In the genomic region with DNA sequence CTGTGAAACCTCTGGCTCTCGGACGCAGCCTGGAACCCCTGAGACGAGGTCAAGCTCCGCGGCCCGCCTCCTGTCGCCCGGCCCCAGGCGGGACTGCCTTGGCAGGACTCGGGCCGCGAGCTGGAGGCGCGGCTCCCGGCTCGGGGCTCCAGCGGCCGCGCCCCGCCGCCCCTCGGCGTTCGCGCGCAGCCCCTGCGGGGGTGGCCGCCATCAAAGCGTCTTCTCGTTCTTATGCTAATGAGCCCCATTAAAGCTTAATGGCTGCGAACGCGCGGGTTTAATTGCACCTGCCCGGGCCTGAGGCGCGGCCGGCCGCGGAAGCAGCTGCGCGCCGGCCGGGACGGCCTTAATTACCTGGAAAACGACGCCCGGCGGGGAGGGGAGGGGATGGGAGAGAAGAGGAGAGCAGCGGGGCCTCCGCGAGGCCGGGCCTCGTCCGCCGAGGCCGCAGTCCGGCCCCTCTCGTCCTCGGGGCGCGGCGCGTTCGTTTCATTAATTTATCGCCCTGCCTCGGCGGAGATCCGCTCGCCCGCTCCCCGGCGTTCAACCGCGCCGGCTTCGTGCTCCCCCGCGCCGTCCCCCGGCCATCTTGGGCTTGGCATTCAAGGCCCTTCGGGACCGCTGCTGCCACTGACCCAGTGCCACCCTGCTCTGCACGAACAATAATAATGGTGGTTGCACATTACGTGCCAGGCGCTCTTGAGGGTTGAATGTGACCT, we compare ENCODE assay signal across 11 cellular contexts. TPM values are rescaled to one million over a fixed set of nuclear protein-coding genes. Genes with fewer than 3 reads are reported as not detected.
DNase-seq lines count a peak whose midpoint lies in the region; ATAC-seq and TF ChIP-seq lines count a peak whose summit lies in the region.
"Had no signal": no experiment of that assay in that cellular context is flagged by ENCODE, and none has a peak within 500 bp of the region (broad histone marks: within the 10 kb centered on the region; RNA-seq: fewer than 3 reads in every experiment).

No MANE protein-coding gene starts in this region.

- no peaks in the 10 kb centered on the region for H3K9me2 ChIP-seq in OCI-LY1 (ENCODE audit: low read depth, low read length)

- ATAC-seq in HG03097 (IDR thresholded peaks at IDR 0.05; ENCODE audit: low FRiP score, unreplicated experiment) (no peak), GM18502 (IDR thresholded peaks at IDR 0.05; ENCODE audit: poor library complexity, unreplicated experiment) (no peak)
- ATAC-seq: left lobe of liver had no signal

- H3K4me2 ChIP-seq in OCI-LY1 (ENCODE audit: low read length), result peak overlapping the region; percentile 24; the same call in 1 of the 2 replicates
- peak overlapping the region; percentile 58 for H3K4me2 ChIP-seq in trophoblast cell (ENCODE audit: low read length)
- H3K4me2 ChIP-seq: KMS-11 had no signal

- H3K27ac ChIP-seq in OCI-LY1 (ENCODE audit: low read depth, low read length, poor library complexity, severe bottlenecking) (no peak overlapping the region), trophoblast cell (ENCODE audit: low read depth, low read length) (no peak overlapping the region)
- H3K27ac ChIP-seq: KMS-11 had no signal

- H2AFZ ChIP-seq in OCI-LY1 (ENCODE audit: low read length), result no peak overlapping the region
- no peak overlapping the region for H2AFZ ChIP-seq in trophoblast cell (ENCODE audit: insufficient read depth, low read length, poor library complexity)

- DNase-seq in CD14-positive monocyte (ENCODE audit: low spot score), result no peak
- DNase-seq in glutamatergic neuron, result peak; percentile 76
- no peak for DNase-seq in trophoblast cell
- DNase-seq in HEK293T (ENCODE audit: extremely low spot score), result no peak
- no peak for DNase-seq in stimulated activated CD4-positive, alpha-beta T cell treated with anti-CD3 and anti-CD28 coated beads, Interleukin-2, amount 100 ng/mL, for 48 hours
- DNase-seq: CD4-positive, CD25-positive, alpha-beta regulatory T cell had no signal

- TF ChIP-seq CTCF in CD14-positive monocyte (IDR thresholded peaks at IDR 0.05) (no peak), OCI-LY1 (IDR thresholded peaks at IDR 0.05; ENCODE audit: low read length) (no peak), glutamatergic neuron (IDR thresholded peaks at IDR 0.05; ENCODE audit: partially characterized antibody, unreplicated experiment) (no peak)

- H2BK5ac ChIP-seq in trophoblast cell (ENCODE audit: low read depth, low read length, poor library complexity), result no peak overlapping the region

- H3K9me3 Mint-ChIP-seq in CD14-positive monocyte, result peaks cover 0 to 4% (median 0%) of the 10 kb centered on the region in 7 donors
- peaks cover 17% of the 10 kb centered on the region for H3K9me3 Mint-ChIP-seq in glutamatergic neuron (ENCODE audit: unreplicated experiment)

- no peak overlapping the region for H3K27ac Mint-ChIP-seq in CD14-positive monocyte
- H3K27ac Mint-ChIP-seq in glutamatergic neuron (ENCODE audit: unreplicated experiment), result peak overlapping the region; percentile 48

- H3K18ac ChIP-seq in trophoblast cell (ENCODE audit: low read length), result no peak overlapping the region

- no peak overlapping the region for H3K9ac ChIP-seq in OCI-LY1 (ENCODE audit: low read length)
- H3K9ac ChIP-seq in trophoblast cell (ENCODE audit: low read length), result no peak overlapping the region
- H3K9ac ChIP-seq: KMS-11 had no signal

- H3K27me3 Mint-ChIP-seq in CD14-positive monocyte (ENCODE audit: low read depth in 3 of 3), result peaks cover 19 to 27% (median 22%) of the 10 kb centered on the region in 3 donors
- peaks cover 33% of the 10 kb centered on the region for H3K27me3 Mint-ChIP-seq in glutamatergic neuron (ENCODE audit: unreplicated experiment)
- H3K27me3 Mint-ChIP-seq: CD4-positive, CD25-positive, alpha-beta regulatory T cell had no signal

- H3K14ac ChIP-seq in trophoblast cell (ENCODE audit: low read length), result no peak overlapping the region

- POLR2A ChIA-PET in HEK293T (lab: Yijun Ruan, JAX), result no interaction called here

- no peak overlapping the region for H2BK120ac ChIP-seq in trophoblast cell (ENCODE audit: insufficient read depth, low read length, poor library complexity)

- H4K20me1 ChIP-seq in OCI-LY1 (ENCODE audit: insufficient read depth, low read length), result no peaks in the 10 kb centered on the region

- no peak overlapping the region for H3K4ac ChIP-seq in trophoblast cell (ENCODE audit: low read depth, low read length)

- H3K9me3 ChIP-seq in OCI-LY1 (ENCODE audit: low read length) (no peaks in the 10 kb centered on the region), trophoblast cell (ENCODE audit: insufficient read depth, low read depth, low read length) (no peaks in the 10 kb centered on the region)

- H3F3A ChIP-seq in OCI-LY1 (ENCODE audit: insufficient read depth, low read length), result no peaks in the 10 kb centered on the region

- H3K79me1 ChIP-seq in trophoblast cell (ENCODE audit: low read length), result no peaks in the 10 kb centered on the region

- H3K79me2 ChIP-seq in OCI-LY1 (ENCODE audit: insufficient read depth, low read length), result no peaks in the 10 kb centered on the region
- peaks cover 6% of the 10 kb centered on the region for H3K79me2 ChIP-seq in trophoblast cell (ENCODE audit: control insufficient read depth, insufficient read depth, low read length, poor library complexity)

- H3K27me3 ChIP-seq in OCI-LY1 (ENCODE audit: insufficient read depth, low read length) (peaks cover 9% of the 10 kb centered on the region), trophoblast cell (ENCODE audit: insufficient read depth, low read length) (peaks cover 24% of the 10 kb centered on the region)

- H3K4me3 Mint-ChIP-seq in CD14-positive monocyte (peak overlapping the region; percentile 68 to 70), glutamatergic neuron (ENCODE audit: unreplicated experiment) (peak overlapping the region; percentile 76)

- H2BK12ac ChIP-seq in trophoblast cell (ENCODE audit: low read length), result no peak overlapping the region

- WGBS in trophoblast cell (ENCODE audit: extremely low coverage, insufficient coverage, insufficient read length), result no CpG with 5 or more reads among the region's 86 CpGs

- H3K4me1 ChIP-seq in OCI-LY1 (ENCODE audit: insufficient read depth, low read length, severe bottlenecking), result peaks cover 4% of the 10 kb centered on the region
- peaks cover 30 to 35% of the 10 kb centered on the region in 2 experiments for H3K4me1 ChIP-seq in trophoblast cell (ENCODE audit: control insufficient read depth in 1 of 2, insufficient read depth in 2 of 2, low read length in 2 of 2)

- no peak overlapping the region for H3K23ac ChIP-seq in trophoblast cell (ENCODE audit: low read length)

- H4K12ac ChIP-seq in trophoblast cell (ENCODE audit: low read depth, low read length), result no peak overlapping the region

- no peak overlapping the region for H2AK5ac ChIP-seq in trophoblast cell (ENCODE audit: low read length)

- H3K36me3 ChIP-seq in OCI-LY1 (ENCODE audit: insufficient read depth, low read length) (no peaks in the 10 kb centered on the region), trophoblast cell (ENCODE audit: control insufficient read depth in 1 of 2, insufficient read depth in 2 of 2, low read length in 2 of 2) (peaks cover under 1 to 5% of the 10 kb centered on the region in 2 experiments)

- H3K4me1 Mint-ChIP-seq in CD14-positive monocyte (peaks cover 25% of the 10 kb centered on the region), glutamatergic neuron (ENCODE audit: low read depth, unreplicated experiment) (peaks cover 42% of the 10 kb centered on the region)

- CTCF ChIA-PET in HEK293T (lab: Yijun Ruan, JAX), result no interaction called here

- no peak overlapping the region for H4K91ac ChIP-seq in trophoblast cell (ENCODE audit: low read depth, low read length)

- intact Hi-C loops in CD14-positive monocyte (cut with micrococcal nuclease), result no loop called here

- H4K8ac ChIP-seq in trophoblast cell (ENCODE audit: low read depth, low read length), result no peak overlapping the region

- no peak overlapping the region for H3K4me3 ChIP-seq in OCI-LY1 (ENCODE audit: low read depth, low read length, poor library complexity, severe bottlenecking)
- no peak overlapping the region for H3K4me3 ChIP-seq in trophoblast cell (ENCODE audit: low read depth, low read length)

- peaks cover 28 to 36% of the 10 kb centered on the region in 2 donors for H3K36me3 Mint-ChIP-seq in CD14-positive monocyte
- no peaks in the 10 kb centered on the region for H3K36me3 Mint-ChIP-seq in glutamatergic neuron (ENCODE audit: unreplicated experiment)
- H3K36me3 Mint-ChIP-seq: CD4-positive, CD25-positive, alpha-beta regulatory T cell had no signal

TF ChIP-seq in HEK293T, 16 proteins besides CTCF, POLR2A, EP300 and RAD21:
- no peak for TF ChIP-seq TARDBP (IDR thresholded peaks at IDR 0.05)
- TF ChIP-seq FOXK2 (IDR thresholded peaks at IDR 0.05), result no peak
- TF ChIP-seq BHLHE40 (IDR thresholded peaks at IDR 0.05; ENCODE audit: borderline replicate concordance), result no peak
- no peak for TF ChIP-seq ELF4 (IDR thresholded peaks at IDR 0.05)
- TF ChIP-seq SP1 (IDR thresholded peaks at IDR 0.05), result no peak
- TF ChIP-seq ZNF384 (IDR thresholded peaks at IDR 0.05), result no peak
- no peak for TF ChIP-seq FOXA1 (IDR thresholded peaks at IDR 0.05)
- no peak for TF ChIP-seq NFRKB (IDR thresholded peaks at IDR 0.05)
- no peak for TF ChIP-seq FOXM1 (IDR thresholded peaks at IDR 0.05; ENCODE audit: borderline replicate concordance)
- TF ChIP-seq CTBP1 (IDR thresholded peaks at IDR 0.05; ENCODE audit: borderline replicate concordance), result no peak
- TF ChIP-seq, protein P1, sequence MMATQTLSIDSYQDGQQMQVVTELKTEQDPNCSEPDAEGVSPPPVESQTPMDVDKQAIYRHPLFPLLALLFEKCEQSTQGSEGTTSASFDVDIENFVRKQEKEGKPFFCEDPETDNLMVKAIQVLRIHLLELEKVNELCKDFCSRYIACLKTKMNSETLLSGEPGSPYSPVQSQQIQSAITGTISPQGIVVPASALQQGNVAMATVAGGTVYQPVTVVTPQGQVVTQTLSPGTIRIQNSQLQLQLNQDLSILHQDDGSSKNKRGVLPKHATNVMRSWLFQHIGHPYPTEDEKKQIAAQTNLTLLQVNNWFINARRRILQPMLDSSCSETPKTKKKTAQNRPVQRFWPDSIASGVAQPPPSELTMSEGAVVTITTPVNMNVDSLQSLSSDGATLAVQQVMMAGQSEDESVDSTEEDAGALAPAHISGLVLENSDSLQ (IDR thresholded peaks at IDR 0.05), result no peak

RNA-seq across cellular contexts. Expression of a gene that starts 19.2 kb away (rescaled TPM):
- 1 to 10 TPM in 1 of 2 donors, under 1 TPM in 1; 0.89 to 1.5 TPM for polyA plus RNA-seq in CD14-positive monocyte
- total RNA-seq in glutamatergic neuron (ENCODE audit: unreplicated experiment), result 70.2 TPM
- polyA plus RNA-seq in trophoblast cell (2013), result 16.7 and 17.4 TPM in 2 replicates
